16 cellular contexts compared by ENCODE assay signal in the genomic region with DNA sequence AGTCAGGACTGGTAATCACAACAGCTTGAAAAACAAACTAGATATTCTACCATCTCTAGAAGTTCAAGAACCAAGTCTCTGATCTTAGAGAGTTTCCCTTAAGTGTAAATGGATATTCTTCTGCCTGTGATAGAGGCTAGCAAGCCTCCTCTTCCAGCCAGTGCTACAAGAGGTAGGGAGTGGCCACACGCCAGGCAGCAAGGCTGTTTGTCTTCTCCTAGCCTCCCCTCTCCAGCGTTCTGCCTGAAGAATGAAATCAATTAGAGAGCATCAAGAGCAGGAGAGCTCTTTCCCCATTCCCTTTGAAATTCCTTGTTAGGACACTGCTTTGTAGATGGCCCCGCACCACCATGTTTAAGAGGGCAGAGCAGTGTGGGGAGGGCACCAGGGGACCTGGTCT. TPM values are rescaled to one million over a fixed set of nuclear protein-coding genes. Genes with fewer than 3 reads are reported as not detected.
DNase-seq lines count a peak whose midpoint lies in the region; ATAC-seq and TF ChIP-seq lines count a peak whose summit lies in the region.
"Had no signal": no experiment of that assay in that cellular context is flagged by ENCODE, and none has a peak within 500 bp of the region (broad histone marks: within the 10 kb centered on the region; RNA-seq: fewer than 3 reads in every experiment).

No MANE protein-coding gene starts in this region.

- H3K36me3 Mint-ChIP-seq in activated CD4-positive, alpha-beta T cell treated with anti-CD3 and anti-CD28 coated beads, Interleukin-2, amount 10 ng/mL, durations not matched to agents 24 days and 14 days (ENCODE audit: low read depth): peaks cover 27% of the 10 kb centered on the region
- H3K36me3 Mint-ChIP-seq in activated CD8-positive, alpha-beta T cell treated with anti-CD3 and anti-CD28 coated beads, Interleukin-2, amount 10 ng/mL, durations not matched to agents 7 days and 5 days (ENCODE audit: low read depth): peaks cover 12% of the 10 kb centered on the region

- TF ChIP-seq CTCF in sigmoid colon (IDR thresholded peaks at IDR 0.05): no peak

- peaks cover 91% of the 10 kb centered on the region for H3K4me1 Mint-ChIP-seq in activated CD4-positive, alpha-beta T cell treated with anti-CD3 and anti-CD28 coated beads, Interleukin-2, amount 10 ng/mL, durations not matched to agents 24 days and 14 days
- H3K4me1 Mint-ChIP-seq in activated CD8-positive, alpha-beta T cell treated with anti-CD3 and anti-CD28 coated beads, Interleukin-2, amount 10 ng/mL, durations not matched to agents 7 days and 5 days (ENCODE audit: low read depth): peaks cover 97% of the 10 kb centered on the region

- no peaks in the 10 kb centered on the region for H3K27me3 ChIP-seq in sigmoid colon
- H3K27me3 ChIP-seq: adrenal gland, heart left ventricle, Peyer's patch, upper lobe of left lung had no signal

- H3K27me3 Mint-ChIP-seq in activated CD4-positive, alpha-beta T cell treated with anti-CD3 and anti-CD28 coated beads, Interleukin-2, amount 10 ng/mL, durations not matched to agents 24 days and 14 days: no peaks in the 10 kb centered on the region
- H3K27me3 Mint-ChIP-seq in activated CD8-positive, alpha-beta T cell treated with anti-CD3 and anti-CD28 coated beads, Interleukin-2, amount 10 ng/mL, durations not matched to agents 7 days and 5 days (ENCODE audit: low read depth): no peaks in the 10 kb centered on the region

- CTCF ChIA-PET in activated CD8-positive, alpha-beta T cell treated with anti-CD3 and anti-CD28 coated beads, Interleukin-2, amount 10 ng/mL, durations not matched to agents 7 days and 5 days (lab: Charles Lee): interaction anchor here (0.6 to 7.0 kb wide), 8 partner anchors 10 to 92 kb away, joined by 3 to 55 read pairs (median 6); no protein-coding TSS in a partner anchor

- POLR2A ChIA-PET in activated CD8-positive, alpha-beta T cell treated with anti-CD3 and anti-CD28 coated beads, Interleukin-2, amount 10 ng/mL, durations not matched to agents 7 days and 5 days (lab: Charles Lee): interaction anchor here (0.5 to 9.9 kb wide), 6 partner anchors 7 to 92 kb away, joined by 3 to 250 read pairs (median 6); a partner anchor contains a TSS

- peaks cover 14% of the 10 kb centered on the region for H3K9me3 Mint-ChIP-seq in activated CD4-positive, alpha-beta T cell treated with anti-CD3 and anti-CD28 coated beads, Interleukin-2, amount 10 ng/mL, durations not matched to agents 24 days and 14 days
- peaks cover 6% of the 10 kb centered on the region for H3K9me3 Mint-ChIP-seq in activated CD8-positive, alpha-beta T cell treated with anti-CD3 and anti-CD28 coated beads, Interleukin-2, amount 10 ng/mL, durations not matched to agents 7 days and 5 days (ENCODE audit: insufficient read depth)

- peak overlapping the region; percentile 98 for H3K27ac Mint-ChIP-seq in activated CD4-positive, alpha-beta T cell treated with anti-CD3 and anti-CD28 coated beads, Interleukin-2, amount 10 ng/mL, durations not matched to agents 24 days and 14 days
- peak overlapping the region; percentile 85 for H3K27ac Mint-ChIP-seq in activated CD8-positive, alpha-beta T cell treated with anti-CD3 and anti-CD28 coated beads, Interleukin-2, amount 10 ng/mL, durations not matched to agents 7 days and 5 days

- no peak for DNase-seq in activated CD4-positive, alpha-beta T cell treated with anti-CD3 and anti-CD28 coated beads, Interleukin-2, amount 10 ng/mL, durations not matched to agents 24 days and 14 days
- no peak for DNase-seq in activated CD4-positive, alpha-beta T cell treated with anti-CD3 and anti-CD28 coated beads for 4 hours
- no peak for DNase-seq in activated CD8-positive, alpha-beta T cell treated with anti-CD3 and anti-CD28 coated beads, Interleukin-2, amount 10 ng/mL, durations not matched to agents 7 days and 5 days
- DNase-seq in sigmoid colon (peak; percentile 78), GOT3 (lab: John Stamatoyannopoulos, UW) (no peak), germinal center (ENCODE audit: low spot score) (no peak)
- DNase-seq in stimulated activated CD4-positive, alpha-beta T cell treated with anti-CD3 and anti-CD28 coated beads, Interleukin-4, amount 100 ng/mL, for 4 hours: no peak
- DNase-seq: adrenal gland, heart left ventricle, mammary epithelial cell, NCI-H2029 treated with DMSO at 0.1 percent for 48 hours, Peyer's patch, right cardiac atrium had no signal

- peak; percentile 8 for ATAC-seq in HG02588 (IDR thresholded peaks at IDR 0.05; ENCODE audit: unreplicated experiment)
- no peak for ATAC-seq in activated CD8-positive, alpha-beta T cell treated with anti-CD3 and anti-CD28 coated beads, Interleukin-2, amount 10 ng/mL, durations not matched to agents 7 days and 5 days
- ATAC-seq: A549, heart left ventricle, right cardiac atrium had no signal

- H3K4me3 Mint-ChIP-seq in activated CD4-positive, alpha-beta T cell treated with anti-CD3 and anti-CD28 coated beads, Interleukin-2, amount 10 ng/mL, durations not matched to agents 24 days and 14 days: peak overlapping the region; percentile 66
- H3K4me3 Mint-ChIP-seq in activated CD8-positive, alpha-beta T cell treated with anti-CD3 and anti-CD28 coated beads, Interleukin-2, amount 10 ng/mL, durations not matched to agents 7 days and 5 days: no peak overlapping the region

- H3K9me3 ChIP-seq in sigmoid colon: no peaks in the 10 kb centered on the region
- H3K9me3 ChIP-seq: A549, adrenal gland, heart left ventricle, Peyer's patch, upper lobe of left lung had no signal

- peaks cover 0 to 84% (median 66%) of the 10 kb centered on the region in 4 donors for H3K4me1 ChIP-seq in sigmoid colon
- H3K4me1 ChIP-seq: A549, adrenal gland had no signal

- TF ChIP-seq EP300 in sigmoid colon (IDR thresholded peaks at IDR 0.05): no peak

- peak overlapping the region in 3 of 4 donors; percentile 74 to 88 (median 84) for H3K27ac ChIP-seq in sigmoid colon
- H3K27ac ChIP-seq: A549, adrenal gland had no signal

- no peaks in the 10 kb centered on the region for H3K36me3 ChIP-seq in sigmoid colon
- H3K36me3 ChIP-seq: adrenal gland, heart left ventricle, Peyer's patch, upper lobe of left lung had no signal

- intact Hi-C loops in activated CD4-positive, alpha-beta T cell treated with anti-CD3 and anti-CD28 coated beads, Interleukin-2, amount 10 ng/mL, durations not matched to agents 24 days and 14 days (cut with micrococcal nuclease): loop anchor here (1.0 to 5.0 kb wide), 4 partner anchors 13 to 928 kb away; a partner anchor contains a TSS
- intact Hi-C loops in sigmoid colon (cut with DNase I): no loop called here

- 78% methylated on average over 3 of the region's 3 CpGs for WGBS in sigmoid colon, 2 donors

- no peak for TF ChIP-seq POLR2A in sigmoid colon (IDR thresholded peaks at IDR 0.05)

- no peak overlapping the region for H3K4me3 ChIP-seq in sigmoid colon
- H3K4me3 ChIP-seq: A549, adrenal gland, heart left ventricle, Peyer's patch, upper lobe of left lung had no signal

RNA-seq across cellular contexts. Expression of a gene that starts 19.3 kb away (rescaled TPM):
- 306 and 307 TPM in 2 replicates for total RNA-seq in activated CD4-positive, alpha-beta T cell treated with anti-CD3 and anti-CD28 coated beads, Interleukin-2, amount 10 ng/mL, durations not matched to agents 24 days and 14 days
- 100 to 1,000 TPM; 132 to 133 TPM for total RNA-seq in activated CD8-positive, alpha-beta T cell treated with anti-CD3 and anti-CD28 coated beads, Interleukin-2, amount 10 ng/mL, durations not matched to agents 7 days and 5 days
- total RNA-seq in sigmoid colon: 100 to 1,000 TPM; 213 to 381 (median 301) TPM
- 100 to 1,000 TPM in 2 of 3 donors, 10 to 100 TPM in 1; 87.5 to 205 (median 178) TPM for polyA plus RNA-seq in sigmoid colon
